In the genomic region with DNA sequence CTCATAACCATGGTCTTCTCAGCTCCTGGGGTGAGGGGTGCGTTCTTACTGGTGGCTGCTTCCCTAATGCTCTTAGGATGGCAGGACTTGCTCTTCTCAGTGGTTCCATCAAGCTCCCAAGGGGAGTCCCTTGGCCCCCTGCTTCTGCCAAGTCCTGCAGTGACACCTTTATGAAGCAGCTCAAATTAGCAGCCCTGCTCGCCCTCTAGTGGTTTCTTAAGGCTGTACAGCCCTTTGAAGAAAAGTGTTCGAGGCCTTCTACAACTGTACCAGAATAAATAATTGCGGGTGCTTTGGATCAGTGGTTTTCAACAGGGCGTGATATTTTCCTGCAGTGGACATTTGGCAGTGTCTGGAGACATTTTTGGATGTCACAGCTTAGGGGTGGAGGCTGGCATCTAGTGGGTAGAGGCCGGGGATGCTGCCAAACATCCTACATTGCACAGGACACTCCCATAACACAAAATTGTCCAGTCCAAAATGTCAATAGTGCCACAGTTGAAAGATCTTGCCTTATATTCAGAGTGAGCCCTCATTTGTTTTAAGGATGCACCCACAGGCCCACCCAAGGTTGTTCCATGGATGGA, we compare ENCODE assay signal across 1 cellular context.
TF ChIP-seq lines count a peak whose summit lies in the region.

No MANE protein-coding gene starts in this region.

TF ChIP-seq in GM23338, 12 proteins besides CTCF, POLR2A, EP300 and RAD21 (continued from another document):
- TF ChIP-seq ETS1 (IDR thresholded peaks at IDR 0.05) (no peak), ZNF331 (CRISPR knock-in tag; IDR thresholded peaks at IDR 0.05; ENCODE audit: low read depth) (no peak), EZH2phosphoT487 (IDR thresholded peaks at IDR 0.05; ENCODE audit: unreplicated experiment) (no peak), CREB1 (CRISPR knock-in tag; IDR thresholded peaks at IDR 0.05; ENCODE audit: low read depth) (no peak), JUNB (IDR thresholded peaks at IDR 0.05; ENCODE audit: unreplicated experiment) (no peak)
- TF ChIP-seq, protein P1, sequence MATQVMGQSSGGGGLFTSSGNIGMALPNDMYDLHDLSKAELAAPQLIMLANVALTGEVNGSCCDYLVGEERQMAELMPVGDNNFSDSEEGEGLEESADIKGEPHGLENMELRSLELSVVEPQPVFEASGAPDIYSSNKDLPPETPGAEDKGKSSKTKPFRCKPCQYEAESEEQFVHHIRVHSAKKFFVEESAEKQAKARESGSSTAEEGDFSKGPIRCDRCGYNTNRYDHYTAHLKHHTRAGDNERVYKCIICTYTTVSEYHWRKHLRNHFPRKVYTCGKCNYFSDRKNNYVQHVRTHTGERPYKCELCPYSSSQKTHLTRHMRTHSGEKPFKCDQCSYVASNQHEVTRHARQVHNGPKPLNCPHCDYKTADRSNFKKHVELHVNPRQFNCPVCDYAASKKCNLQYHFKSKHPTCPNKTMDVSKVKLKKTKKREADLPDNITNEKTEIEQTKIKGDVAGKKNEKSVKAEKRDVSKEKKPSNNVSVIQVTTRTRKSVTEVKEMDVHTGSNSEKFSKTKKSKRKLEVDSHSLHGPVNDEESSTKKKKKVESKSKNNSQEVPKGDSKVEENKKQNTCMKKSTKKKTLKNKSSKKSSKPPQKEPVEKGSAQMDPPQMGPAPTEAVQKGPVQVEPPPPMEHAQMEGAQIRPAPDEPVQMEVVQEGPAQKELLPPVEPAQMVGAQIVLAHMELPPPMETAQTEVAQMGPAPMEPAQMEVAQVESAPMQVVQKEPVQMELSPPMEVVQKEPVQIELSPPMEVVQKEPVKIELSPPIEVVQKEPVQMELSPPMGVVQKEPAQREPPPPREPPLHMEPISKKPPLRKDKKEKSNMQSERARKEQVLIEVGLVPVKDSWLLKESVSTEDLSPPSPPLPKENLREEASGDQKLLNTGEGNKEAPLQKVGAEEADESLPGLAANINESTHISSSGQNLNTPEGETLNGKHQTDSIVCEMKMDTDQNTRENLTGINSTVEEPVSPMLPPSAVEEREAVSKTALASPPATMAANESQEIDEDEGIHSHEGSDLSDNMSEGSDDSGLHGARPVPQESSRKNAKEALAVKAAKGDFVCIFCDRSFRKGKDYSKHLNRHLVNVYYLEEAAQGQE (IDR thresholded peaks at IDR 0.05; ENCODE audit: unreplicated experiment): no peak
